12 cellular contexts compared by ENCODE assay signal in genomic region chr10:71750124-71750841, GRCh38. TPM values are rescaled to one million over a fixed set of nuclear protein-coding genes. Genes with fewer than 3 reads are reported as not detected.
DNase-seq lines count a peak whose midpoint lies in the region; ATAC-seq and TF ChIP-seq lines count a peak whose summit lies in the region.
"Had no signal": no experiment of that assay in that cellular context is flagged by ENCODE, and none has a peak within 500 bp of the region (broad histone marks: within the 10 kb centered on the region; RNA-seq: fewer than 3 reads in every experiment).

No MANE protein-coding gene starts in this region.

- H3K4me2 ChIP-seq in SK-N-SH = no peak overlapping the region

- no peaks in the 10 kb centered on the region for H3K9me3 ChIP-seq in SK-N-SH

- no peak overlapping the region for H3K4me3 ChIP-seq in SK-N-SH (ENCODE audit: low read depth in 2 of 2, low read length in 1 of 2)
- H3K4me3 ChIP-seq: coronary artery, SK-N-MC had no signal

- no peaks in the 10 kb centered on the region for H3K9me2 ChIP-seq in SK-N-SH

- H3K9ac ChIP-seq in SK-N-SH = no peak overlapping the region

- H3K27ac Mint-ChIP-seq in natural killer cell treated with Interleukin-12 subunit alpha and Interleukin-12 subunit beta and Interleukin-15 and Interleukin-18, amount 100 ng/mL, for 72 hours = peak overlapping the region; percentile 97 to 99
- no peak overlapping the region for H3K27ac Mint-ChIP-seq in osteocyte (ENCODE audit: unreplicated experiment)
- H3K27ac Mint-ChIP-seq: HFFc6 had no signal

- no peaks in the 10 kb centered on the region for H4K20me1 ChIP-seq in SK-N-SH (ENCODE audit: insufficient read depth)

- no peaks in the 10 kb centered on the region for H3K27me3 Mint-ChIP-seq in natural killer cell treated with Interleukin-12 subunit alpha and Interleukin-12 subunit beta and Interleukin-15 and Interleukin-18, amount 100 ng/mL, for 72 hours
- peaks cover 10% of the 10 kb centered on the region for H3K27me3 Mint-ChIP-seq in osteocyte (ENCODE audit: unreplicated experiment)

- CTCF ChIA-PET in SK-N-SH (lab: Yijun Ruan, JAX) = interaction anchor here (1.3 to 2.1 kb wide), 2 partner anchors 23 to 146 kb away, joined by 4 to 6 read pairs; partner anchors contain the start of gene VSIR

- H3K4me1 Mint-ChIP-seq in natural killer cell treated with Interleukin-12 subunit alpha and Interleukin-12 subunit beta and Interleukin-15 and Interleukin-18, amount 100 ng/mL, for 72 hours (ENCODE audit: low read depth in 2 of 2) = peaks cover 74 to 85% of the 10 kb centered on the region in 2 donors
- peaks cover 2% of the 10 kb centered on the region for H3K4me1 Mint-ChIP-seq in osteocyte (ENCODE audit: unreplicated experiment)

- no peak for TF ChIP-seq EP300 in SK-N-SH (IDR thresholded peaks at IDR 0.05; ENCODE audit: borderline replicate concordance in 1 of 2, low read depth in 1 of 2, low read length in 1 of 2)

- peak overlapping the region; percentile 73 for H3K27ac ChIP-seq in caudate nucleus (ENCODE audit: low read depth, low read length)
- no peak overlapping the region for H3K27ac ChIP-seq in SK-N-SH (ENCODE audit: low read depth in 2 of 2, low read length in 1 of 2)
- H3K27ac ChIP-seq: SK-N-MC had no signal

- no peaks in the 10 kb centered on the region for H3K27me3 ChIP-seq in SK-N-SH (ENCODE audit: insufficient read depth)

- POLR2A ChIA-PET in SK-N-SH (lab: Yijun Ruan, JAX) = interaction anchor here (0.6 kb wide), 1 partner anchor 443 kb away, joined by 3 read pairs; no protein-coding TSS in a partner anchor

- no peak overlapping the region for H2AFZ ChIP-seq in SK-N-SH (ENCODE audit: low read depth)

- TF ChIP-seq CTCF in SK-N-SH (IDR thresholded peaks at IDR 0.05) (no peak), osteocyte (IDR thresholded peaks at IDR 0.05) (no peak)

- TF ChIP-seq RAD21 in SK-N-SH (IDR thresholded peaks at IDR 0.05; ENCODE audit: low read length) = no peak

- no peak for ATAC-seq in natural killer cell treated with Interleukin-12 subunit alpha and Interleukin-12 subunit beta and Interleukin-15 and Interleukin-18, amount 100 ng/mL, for 72 hours

- H3F3A ChIP-seq in SK-N-SH (replicated peaks; ENCODE audit: insufficient read depth) = no peaks in the 10 kb centered on the region

- no peaks in the 10 kb centered on the region for H3K9me3 Mint-ChIP-seq in natural killer cell treated with Interleukin-12 subunit alpha and Interleukin-12 subunit beta and Interleukin-15 and Interleukin-18, amount 100 ng/mL, for 72 hours
- no peaks in the 10 kb centered on the region for H3K9me3 Mint-ChIP-seq in osteocyte (ENCODE audit: unreplicated experiment)
- H3K9me3 Mint-ChIP-seq: HFFc6 had no signal

- no peaks in the 10 kb centered on the region for H3K36me3 Mint-ChIP-seq in natural killer cell treated with Interleukin-12 subunit alpha and Interleukin-12 subunit beta and Interleukin-15 and Interleukin-18, amount 100 ng/mL, for 72 hours
- no peaks in the 10 kb centered on the region for H3K36me3 Mint-ChIP-seq in osteocyte (ENCODE audit: unreplicated experiment)

- DNase-seq in GF-D8 (lab: John Stamatoyannopoulos, UW) (peak; percentile 54), NCI-H510A treated with DMSO at 0.1 percent for 48 hours (lab: John Stamatoyannopoulos, UW) (peak; percentile 41), caudate nucleus (lab: John Stamatoyannopoulos, UW) (no peak), NCI-H1105 treated with DMSO at 0.1 percent for 48 hours (lab: John Stamatoyannopoulos, UW) (no peak), DMS53 treated with DMSO at 0.1 percent for 48 hours (lab: John Stamatoyannopoulos, UW; ENCODE audit: unreplicated experiment) (no peak), SK-N-SH (no peak), osteocyte (ENCODE audit: extremely low spot score, unreplicated experiment) (no peak)
- no peak for DNase-seq in natural killer cell treated with Interleukin-12 subunit alpha and Interleukin-12 subunit beta and Interleukin-15 and Interleukin-18, amount 100 ng/mL, for 72 hours (ENCODE audit: low spot score)
- DNase-seq: HFFc6, NCI-H2227 treated with DMSO at 0.1 percent for 48 hours had no signal

- no peaks in the 10 kb centered on the region for H3K79me2 ChIP-seq in SK-N-SH (ENCODE audit: insufficient read depth)

- no peaks in the 10 kb centered on the region for H3K36me3 ChIP-seq in SK-N-SH (replicated peaks in 1 of 2; ENCODE audit: control insufficient read depth in 1 of 2, insufficient read depth in 2 of 2, low read length in 1 of 2)

- peak overlapping the region; percentile 51 for H3K4me3 Mint-ChIP-seq in natural killer cell treated with Interleukin-12 subunit alpha and Interleukin-12 subunit beta and Interleukin-15 and Interleukin-18, amount 100 ng/mL, for 72 hours
- H3K4me3 Mint-ChIP-seq in osteocyte (ENCODE audit: unreplicated experiment) = no peak overlapping the region
- H3K4me3 Mint-ChIP-seq: HFFc6 had no signal

- 95% methylated on average over 9 of the region's 15 CpGs for WGBS in SK-N-SH (ENCODE audit: low lambda C conversion rate)

- H3K4me1 ChIP-seq in SK-N-SH (ENCODE audit: control insufficient read depth in 1 of 2, insufficient read depth in 2 of 2, low read depth in 1 of 2, low read length in 1 of 2) = peaks cover 0 to 33% of the 10 kb centered on the region in 2 experiments; a peak in 1 of 4 replicates

TF ChIP-seq in SK-N-SH, 30 proteins besides CTCF, POLR2A, EP300 and RAD21:
- no peak for TF ChIP-seq USF1 (IDR thresholded peaks at IDR 0.05; ENCODE audit: borderline replicate concordance, low read depth)
- TF ChIP-seq NFIC (IDR thresholded peaks at IDR 0.05; ENCODE audit: borderline replicate concordance) = no peak
- TF ChIP-seq FOSL2 (IDR thresholded peaks at IDR 0.05; ENCODE audit: borderline replicate concordance, low read depth) = no peak
- TF ChIP-seq ZBTB33 (IDR thresholded peaks at IDR 0.05; ENCODE audit: borderline replicate concordance, low read depth) = no peak
- no peak for TF ChIP-seq SMC3 (IDR thresholded peaks at IDR 0.05; ENCODE audit: low read depth, low read length)

RNA-seq across cellular contexts. Expression of gene VSIR, which starts 23.0 kb away (rescaled TPM):
- total RNA-seq in natural killer cell treated with Interleukin-12 subunit alpha and Interleukin-12 subunit beta and Interleukin-15 and Interleukin-18, amount 100 ng/mL, for 72 hours = 10 to 100 TPM; 18.8 to 19.7 TPM
- 8.7 and 11.3 TPM in 2 replicates for polyA plus RNA-seq in SK-N-SH (2012; rRNA removed)
- polyA plus RNA-seq in SK-N-SH (2012; cell fraction: cytosol; rRNA removed) = 3.7 and 5.9 TPM in 2 replicates
- polyA plus RNA-seq in SK-N-SH (2012; cell fraction: nucleus; rRNA removed) = 8.9 and 12.7 TPM in 2 replicates
- total RNA-seq in osteocyte = 0.16 and 0.75 TPM in 2 replicates

RNA-seq across cellular contexts. Expression of gene C10orf105, which starts 30.7 kb away (rescaled TPM):
- not detected for total RNA-seq in natural killer cell treated with Interleukin-12 subunit alpha and Interleukin-12 subunit beta and Interleukin-15 and Interleukin-18, amount 100 ng/mL, for 72 hours
- polyA plus RNA-seq in SK-N-SH (2012; rRNA removed) = not detected in 2 replicates
- polyA plus RNA-seq in SK-N-SH (2012; cell fraction: cytosol; rRNA removed) = under 0.01 TPM in 1 of 2 replicates, not detected in the other
- 0.01 TPM in 2 replicates for polyA plus RNA-seq in SK-N-SH (2012; cell fraction: nucleus; rRNA removed)
- total RNA-seq in osteocyte = not detected in 2 replicates
- total RNA-seq: HFFc6 had no signal

Comparison
In these comparisons a context has a peak if more than half of its experiments do, and no peak if none do; other contexts are left out.
1. DNase-seq: peak in GF-D8 (single experiment) and NCI-H510A treated with DMSO at 0.1 percent for 48 hours (single experiment); none in caudate nucleus (0 of 61), natural killer cell treated with Interleukin-12 subunit alpha and Interleukin-12 subunit beta and Interleukin-15 and Interleukin-18, amount 100 ng/mL, for 72 hours (single experiment), NCI-H1105 treated with DMSO at 0.1 percent for 48 hours (single experiment), DMS53 treated with DMSO at 0.1 percent for 48 hours (single experiment), SK-N-SH (single experiment) and osteocyte (single experiment).
2. RNA of gene VSIR, which starts 23.0 kb away (total RNA-seq): 18.8 to 19.7 TPM in natural killer cell treated with Interleukin-12 subunit alpha and Interleukin-12 subunit beta and Interleukin-15 and Interleukin-18, amount 100 ng/mL, for 72 hours; 0.16 to 0.75 TPM in osteocyte; every median in the first group is over 10 times any median in the second.